Comparison of ENCODE assay signal across 2 cellular contexts in genomic region chr16:27982184-27982583, GRCh38.
TF ChIP-seq lines count a peak whose summit lies in the region.

No MANE protein-coding gene starts in this region.

TF ChIP-seq in HCT116, 20 proteins besides CTCF, POLR2A, EP300 and RAD21:
- TF ChIP-seq ZBTB33 (IDR thresholded peaks at IDR 0.05; ENCODE audit: extremely low read depth, insufficient replicate concordance, low read length) = no peak
- no peak for TF ChIP-seq YY1 (IDR thresholded peaks at IDR 0.05; ENCODE audit: extremely low read depth, insufficient replicate concordance, low read depth, low read length)
- TF ChIP-seq ATF3 (IDR thresholded peaks at IDR 0.05) = no peak
- TF ChIP-seq TCF7L2 (IDR thresholded peaks at IDR 0.05; ENCODE audit: borderline replicate concordance, extremely low read depth, insufficient read depth, insufficient read length) = no peak
- no peak for TF ChIP-seq SIN3A (IDR thresholded peaks at IDR 0.05; ENCODE audit: low read depth)
- peak; percentile 30; the same call in 1 of the 2 replicates for TF ChIP-seq CBX3 (IDR thresholded peaks at IDR 0.05; ENCODE audit: low read depth)

TF ChIP-seq in H1, 55 proteins besides CTCF, POLR2A, EP300 and RAD21:
- no peak for TF ChIP-seq CHD7 (IDR thresholded peaks at IDR 0.05; ENCODE audit: insufficient replicate concordance, low read length)
- peak; percentile 88 for TF ChIP-seq USF2 (IDR thresholded peaks at IDR 0.05; ENCODE audit: low read length)
- peak; percentile 70; the same call in 1 of the 2 replicates for TF ChIP-seq ATF3 (IDR thresholded peaks at IDR 0.05; ENCODE audit: insufficient read depth, low read depth, low read length)
